8 cellular contexts compared by ENCODE assay signal in the genomic region with DNA sequence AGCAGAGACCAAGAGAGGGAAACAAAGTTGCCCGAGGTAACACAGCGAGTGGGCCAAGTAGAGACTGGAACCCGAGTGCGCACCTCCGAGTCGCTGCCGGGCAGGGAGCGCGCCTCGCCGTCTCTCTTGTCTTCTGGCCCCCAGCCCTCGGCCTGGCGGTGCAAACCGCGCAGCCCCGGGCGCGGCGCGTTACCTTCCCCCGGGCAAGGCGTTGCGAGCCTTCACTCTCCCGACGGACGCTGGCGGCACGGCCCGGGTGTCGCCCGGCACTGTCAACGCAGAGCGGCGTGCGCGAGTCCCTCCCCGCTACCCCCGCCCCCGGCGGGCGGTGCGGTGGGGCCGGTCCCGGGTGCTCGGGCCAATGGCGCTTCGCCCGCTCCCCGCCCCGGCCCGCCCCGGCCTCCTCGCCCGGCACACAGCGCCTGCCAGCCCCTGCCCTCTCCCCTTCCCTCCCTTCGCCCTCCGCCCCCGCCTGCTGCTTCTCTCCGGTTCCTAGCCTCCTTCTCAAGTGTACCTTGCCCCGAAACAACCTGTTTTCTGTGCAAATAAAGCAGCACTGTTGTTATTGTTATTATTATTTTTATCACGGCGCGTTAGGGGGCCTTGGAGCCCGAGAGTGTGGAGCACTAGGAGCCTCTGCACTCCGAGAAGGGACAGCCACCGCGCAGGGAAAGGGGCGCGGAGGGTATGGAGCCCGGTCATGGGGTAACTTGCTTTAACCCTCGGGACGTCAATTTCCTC. TPM values are rescaled to one million over a fixed set of nuclear protein-coding genes. Genes with fewer than 3 reads are reported as not detected.
DNase-seq lines count a peak whose midpoint lies in the region; ATAC-seq and TF ChIP-seq lines count a peak whose summit lies in the region.

A gene with protein sequence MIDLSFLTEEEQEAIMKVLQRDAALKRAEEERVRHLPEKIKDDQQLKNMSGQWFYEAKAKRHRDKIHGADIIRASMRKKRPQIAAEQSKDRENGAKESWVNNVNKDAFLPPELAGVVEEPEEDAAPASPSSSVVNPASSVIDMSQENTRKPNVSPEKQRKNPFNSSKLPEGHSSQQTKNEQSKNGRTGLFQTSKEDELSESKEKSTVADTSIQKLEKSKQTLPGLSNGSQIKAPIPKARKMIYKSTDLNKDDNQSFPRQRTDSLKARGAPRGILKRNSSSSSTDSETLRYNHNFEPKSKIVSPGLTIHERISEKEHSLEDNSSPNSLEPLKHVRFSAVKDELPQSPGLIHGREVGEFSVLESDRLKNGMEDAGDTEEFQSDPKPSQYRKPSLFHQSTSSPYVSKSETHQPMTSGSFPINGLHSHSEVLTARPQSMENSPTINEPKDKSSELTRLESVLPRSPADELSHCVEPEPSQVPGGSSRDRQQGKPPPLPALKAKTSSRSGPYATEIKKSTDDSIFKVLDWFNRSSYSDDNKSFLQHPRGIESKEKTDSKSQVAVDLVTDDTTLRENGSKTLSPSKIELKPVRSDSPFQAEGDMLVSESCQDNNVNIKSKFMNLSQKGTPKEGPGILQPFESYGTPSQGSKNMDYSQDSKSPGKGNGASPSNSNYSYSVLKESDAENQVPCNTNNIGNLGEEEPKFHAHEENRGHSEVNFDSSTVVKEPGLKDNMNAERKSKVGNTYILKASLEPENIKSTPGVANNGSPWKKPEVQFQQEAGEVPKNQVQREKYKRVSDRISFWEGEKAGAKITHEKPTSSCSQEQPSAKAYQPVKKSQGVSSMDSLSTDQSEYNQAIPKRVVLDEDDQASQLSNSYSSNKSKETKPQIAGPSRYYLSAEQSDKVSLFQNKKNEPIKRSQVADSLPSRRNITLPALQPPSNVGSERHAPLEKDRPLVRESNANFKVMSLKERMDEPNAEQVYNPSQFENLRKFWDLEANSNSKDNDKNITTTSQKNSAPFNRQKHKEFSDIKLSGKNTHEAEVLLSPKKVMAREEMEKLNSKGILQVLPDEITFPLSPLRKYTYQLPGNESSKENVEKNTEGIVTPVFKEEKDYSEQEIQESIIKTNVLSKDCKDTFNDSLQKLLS (N-terminal part only) (minus strand): TSS at position 271 of the 741 bp plus-strand sequence. CDS start 53,416 bp downstream, outside the sequence.

- H3K4me3 ChIP-seq in dorsolateral prefrontal cortex (peak within 1 kb of the TSS; percentile 55 to 89 (median 78)), lower lobe of right lung (peak within 1 kb of the TSS; percentile 69)

- H3K36me3 Mint-ChIP-seq in activated CD4-positive, alpha-beta memory T cell treated with anti-CD3 and anti-CD28 coated beads for 36 hours: no peaks in the 10 kb centered on the region

- H3K27me3 Mint-ChIP-seq in activated CD4-positive, alpha-beta memory T cell treated with anti-CD3 and anti-CD28 coated beads for 36 hours: peaks cover 3% of the 10 kb centered on the region

- no peaks in the 10 kb centered on the region for H3K9me3 Mint-ChIP-seq in activated CD4-positive, alpha-beta memory T cell treated with anti-CD3 and anti-CD28 coated beads for 36 hours

- H3K36me3 ChIP-seq in lower lobe of right lung: no peaks in the 10 kb centered on the region

- H3K4me1 Mint-ChIP-seq in activated CD4-positive, alpha-beta memory T cell treated with anti-CD3 and anti-CD28 coated beads for 36 hours (ENCODE audit: low read depth): peaks cover 28% of the 10 kb centered on the region

- peak; percentile 65 for ATAC-seq in HG02938 (IDR thresholded peaks at IDR 0.05; ENCODE audit: unreplicated experiment)
- ATAC-seq in lower lobe of right lung: peak; percentile 96 to 98

- POLR2A ChIA-PET in activated CD4-positive, alpha-beta memory T cell treated with anti-CD3 and anti-CD28 coated beads for 36 hours (lab: Charles Lee): no interaction called here

- H3K4me3 Mint-ChIP-seq in activated CD4-positive, alpha-beta memory T cell treated with anti-CD3 and anti-CD28 coated beads for 36 hours: peak within 1 kb of the TSS; percentile 75

- TF ChIP-seq CTCF in dorsolateral prefrontal cortex (IDR thresholded peaks at IDR 0.05 in 54 of 56, conservative IDR thresholded peaks at IDR 0.05 in 2 of 56; ENCODE audit: low read depth in 1 of 56, partially characterized antibody in 56 of 56): peak in 41 of 56 donors; percentile 1 to 66 (median 34)
- peak; percentile 21 for TF ChIP-seq CTCF in lower lobe of right lung (IDR thresholded peaks at IDR 0.05)

- H3K4me1 ChIP-seq in lower lobe of right lung: peaks cover 14% of the 10 kb centered on the region

- peak within 1 kb of the TSS in 55 of 59 donors; percentile 2 to 85 (median 63) for H3K27ac ChIP-seq in dorsolateral prefrontal cortex
- peak within 1 kb of the TSS; percentile 61 for H3K27ac ChIP-seq in lower lobe of right lung

- intact Hi-C loops in activated CD4-positive, alpha-beta memory T cell treated with anti-CD3 and anti-CD28 coated beads for 36 hours (cut with micrococcal nuclease): loop anchor here (1.0 kb wide), 3 partner anchors 12 to 111 kb away; no protein-coding TSS in a partner anchor
- intact Hi-C loops in dorsolateral prefrontal cortex (cut with DNase I): loop anchor here in 1 of 2 donors (2.0 to 5.0 kb wide), 2 partner anchors 92 to 119 kb away; no protein-coding TSS in a partner anchor
- intact Hi-C loops in lower lobe of right lung (cut with DNase I): no loop called here

- CTCF ChIA-PET in activated CD4-positive, alpha-beta memory T cell treated with anti-CD3 and anti-CD28 coated beads for 36 hours (lab: Charles Lee): interaction anchor here (0.9 to 2.9 kb wide), 4 partner anchors 13 to 44 kb away, joined by 3 to 11 read pairs (median 6); a partner anchor contains a TSS

- H3K27me3 ChIP-seq in dorsolateral prefrontal cortex (no peaks in the 10 kb centered on the region), lower lobe of right lung (ENCODE audit: low read depth) (no peaks in the 10 kb centered on the region)

- H3K9me3 ChIP-seq in lower lobe of right lung: no peaks in the 10 kb centered on the region

- H3K27ac Mint-ChIP-seq in activated CD4-positive, alpha-beta memory T cell treated with anti-CD3 and anti-CD28 coated beads for 36 hours: peak within 1 kb of the TSS; percentile 42

- peak; percentile 84 for DNase-seq in NK-92 treated with Interleukin-12 subunit alpha and Interleukin-12 subunit beta, amount 100 ng/mL, for 24 hours (lab: John Stamatoyannopoulos, UW)
- DNase-seq in NK-92 (lab: John Stamatoyannopoulos, UW; ENCODE audit: unreplicated experiment) (no peak), NCI-H2227 (lab: John Stamatoyannopoulos, UW; ENCODE audit: unreplicated experiment) (peak; percentile 73), dorsolateral prefrontal cortex (peak; percentile 49 to 87 (median 66)), lower lobe of right lung (peak; percentile 78)
- DNase-seq in activated CD4-positive, alpha-beta memory T cell treated with anti-CD3 and anti-CD28 coated beads for 36 hours: peak; percentile 82
- peak; percentile 70 to 78 for DNase-seq in stimulated activated CD4-positive, alpha-beta T cell treated with anti-CD3 and anti-CD28 coated beads, Interleukin-4, amount 100 ng/mL, for 4 hours

RNA-seq across cellular contexts. Expression of the gene that starts here (rescaled TPM):
- total RNA-seq in activated CD4-positive, alpha-beta memory T cell treated with anti-CD3 and anti-CD28 coated beads for 36 hours: 10 to 100 TPM; 10.2 TPM
- total RNA-seq in dorsolateral prefrontal cortex (100 to 1,000 TPM in 112 of 120 experiments, 10 to 100 TPM in 8; 74.0 to 191 (median 133) TPM), lower lobe of right lung (23.6 TPM)
